In the genomic region with DNA sequence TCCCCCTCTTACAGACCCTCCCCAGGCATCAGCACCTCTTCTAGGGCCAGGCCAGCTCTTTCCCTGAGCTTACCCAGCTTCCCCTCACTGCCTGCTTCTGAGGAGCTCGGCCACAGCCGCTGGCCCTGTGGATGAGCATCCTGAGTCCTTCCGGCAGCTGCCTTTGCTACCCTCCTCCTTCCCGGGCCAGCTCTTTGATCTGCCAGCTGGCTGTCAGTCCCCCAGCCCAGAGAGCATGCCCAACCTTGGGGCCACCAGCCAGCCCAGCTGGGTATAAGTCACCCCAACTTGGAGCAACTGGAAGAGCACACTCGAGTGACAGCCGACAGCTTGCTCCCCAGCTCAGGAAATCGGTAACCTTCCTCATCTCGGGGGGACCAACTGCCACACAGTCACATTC, we compare ENCODE assay signal across 22 cellular contexts. TPM values are rescaled to one million over a fixed set of nuclear protein-coding genes. Genes with fewer than 3 reads are reported as not detected.
"Had no signal": no experiment of that assay in that cellular context is flagged by ENCODE, and none has a peak within 500 bp of the region (broad histone marks: within the 10 kb centered on the region; RNA-seq: fewer than 3 reads in every experiment).

No MANE protein-coding gene starts in this region.

- H3K36me3 ChIP-seq: esophagus muscularis mucosa, ovary, sigmoid colon, suprapubic skin, transverse colon had no signal

- H3K4me3 ChIP-seq: esophagus muscularis mucosa, lung, mucosa of descending colon, ovary, psoas muscle, sigmoid colon, skin epidermis, suprapubic skin, transverse colon had no signal

- H3K27ac ChIP-seq: esophagus muscularis mucosa, ovary, psoas muscle, sigmoid colon, skin epidermis, suprapubic skin, transverse colon had no signal

- H3K9me3 ChIP-seq: esophagus muscularis mucosa, mucosa of descending colon, ovary, psoas muscle, sigmoid colon, suprapubic skin, transverse colon had no signal

- H3K36me3 Mint-ChIP-seq: memory B cell; mesothelial cell of epicardium; naive thymus-derived CD4-positive, alpha-beta T cell had no signal

- H3K4me1 Mint-ChIP-seq: memory B cell; naive thymus-derived CD4-positive, alpha-beta T cell; stimulated activated naive CD8-positive, alpha-beta T cell treated with anti-CD3 and anti-CD28 coated beads, Interleukin-15, amount 100 ng/mL, for 72 hours had no signal

- H3K9me3 Mint-ChIP-seq: memory B cell; mesothelial cell of epicardium; naive thymus-derived CD4-positive, alpha-beta T cell; stimulated activated naive CD8-positive, alpha-beta T cell treated with anti-CD3 and anti-CD28 coated beads, Interleukin-15, amount 100 ng/mL, for 72 hours had no signal

- H3K4me1 ChIP-seq: esophagus muscularis mucosa, psoas muscle, transverse colon had no signal

- H3K27me3 ChIP-seq: esophagus muscularis mucosa, ovary, sigmoid colon, suprapubic skin, transverse colon had no signal

- H3K4me3 Mint-ChIP-seq: memory B cell; mesothelial cell of epicardium; naive thymus-derived CD4-positive, alpha-beta T cell; stimulated activated naive CD8-positive, alpha-beta T cell treated with anti-CD3 and anti-CD28 coated beads, Interleukin-15, amount 100 ng/mL, for 72 hours had no signal

- ATAC-seq: left ventricle myocardium superior; mucosa of descending colon; naive thymus-derived CD4-positive, alpha-beta T cell; psoas muscle; right cardiac atrium; stimulated activated naive CD8-positive, alpha-beta T cell treated with anti-CD3 and anti-CD28 coated beads, Interleukin-15, amount 100 ng/mL, for 72 hours had no signal

- DNase-seq: cortex of kidney; effector CD4-positive, alpha-beta T cell; left ventricle myocardium superior; mucosa of descending colon; naive thymus-derived CD4-positive, alpha-beta T cell; occipital lobe; ovary; psoas muscle; right cardiac atrium; stimulated activated CD4-positive, alpha-beta T cell treated with anti-CD3 and anti-CD28 coated beads, Interleukin-15, amount 100 ng/mL, for 24 hours; stimulated activated CD4-positive, alpha-beta T cell treated with anti-CD3 and anti-CD28 coated beads, Interleukin-2, amount 100 ng/mL, for 48 hours; stimulated activated naive CD4-positive, alpha-beta T cell; stimulated activated naive CD8-positive, alpha-beta T cell treated with anti-CD3 and anti-CD28 coated beads, Interleukin-15, amount 100 ng/mL, for 72 hours; transverse colon had no signal

- H3K27ac Mint-ChIP-seq: memory B cell; mesothelial cell of epicardium; naive thymus-derived CD4-positive, alpha-beta T cell had no signal

RNA-seq across cellular contexts. Expression of a gene that starts 45.7 kb away (rescaled TPM):
- polyA plus RNA-seq: keratinocyte; naive thymus-derived CD4-positive, alpha-beta T cell had no signal

RNA-seq across cellular contexts. Expression of a gene that starts 45.9 kb away (rescaled TPM):
- polyA plus RNA-seq: keratinocyte had no signal
